In genomic region chr17:51083976-51084375, GRCh38 we compare ENCODE assay signal across 1 cellular context.
TF ChIP-seq lines count a peak whose summit lies in the region.

No MANE protein-coding gene starts in this region.

TF ChIP-seq in A549, 52 proteins besides CTCF, POLR2A, EP300 and RAD21 (continued from another document):
- no peak for TF ChIP-seq USF2 (IDR thresholded peaks at IDR 0.05)
- TF ChIP-seq BCL3 (IDR thresholded peaks at IDR 0.05), result no peak
